Comparison of ENCODE assay signal across 1 cellular context in the genomic region with DNA sequence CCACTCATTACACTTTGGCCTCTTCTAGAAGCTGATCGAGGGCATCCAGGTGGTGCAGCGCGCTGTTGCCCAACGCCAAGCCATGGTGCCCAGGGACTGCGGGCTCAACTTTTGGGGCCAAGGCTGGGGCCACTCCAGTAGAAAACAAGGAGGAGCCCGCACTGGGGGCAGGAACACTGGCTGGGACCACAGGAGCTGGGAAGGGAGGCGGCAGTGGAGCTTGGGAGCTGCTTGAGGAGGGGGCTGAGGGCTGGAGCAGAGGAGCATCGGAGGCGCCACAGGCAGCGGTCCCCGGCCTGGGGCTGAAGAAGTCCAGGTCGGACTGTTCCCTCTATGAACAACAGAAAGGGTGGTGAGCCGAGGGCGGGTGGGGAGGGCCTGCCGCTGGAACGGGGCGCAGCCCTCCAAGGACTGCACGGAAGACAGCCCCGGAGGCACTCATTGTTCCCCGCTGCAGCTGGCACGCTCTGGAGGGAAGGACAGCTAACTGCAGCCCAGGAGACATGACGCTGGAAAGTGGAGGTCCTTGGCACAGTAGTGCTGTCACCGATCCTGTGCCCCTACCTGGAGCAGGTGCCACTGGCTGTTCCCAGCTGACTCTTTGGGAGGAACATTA.
TF ChIP-seq lines count a peak whose summit lies in the region.

No MANE protein-coding gene starts in this region.

TF ChIP-seq in HEK293, 187 proteins besides CTCF, POLR2A, EP300 and RAD21 (continued from another document):
- TF ChIP-seq, protein P1, sequence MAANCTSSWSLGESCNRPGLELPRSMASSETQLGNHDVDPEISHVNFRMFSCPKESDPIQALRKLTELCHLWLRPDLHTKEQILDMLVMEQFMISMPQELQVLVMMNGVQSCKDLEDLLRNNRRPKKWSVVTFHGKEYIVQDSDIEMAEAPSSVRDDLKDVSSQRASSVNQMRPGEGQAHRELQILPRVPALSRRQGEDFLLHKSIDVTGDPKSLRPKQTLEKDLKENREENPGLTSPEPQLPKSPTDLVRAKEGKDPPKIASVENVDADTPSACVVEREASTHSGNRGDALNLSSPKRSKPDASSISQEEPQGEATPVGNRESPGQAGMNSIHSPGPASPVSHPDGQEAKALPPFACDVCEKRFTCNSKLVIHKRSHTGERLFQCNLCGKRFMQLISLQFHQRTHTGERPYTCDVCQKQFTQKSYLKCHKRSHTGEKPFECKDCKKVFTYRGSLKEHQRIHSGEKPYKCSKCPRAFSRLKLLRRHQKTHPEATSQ (tag by site-specific recombination; IDR thresholded peaks at IDR 0.05): no peak
- TF ChIP-seq REPIN1 (tag by site-specific recombination; IDR thresholded peaks at IDR 0.05; ENCODE audit: low read depth): no peak
- TF ChIP-seq ZNF548 (tag by site-specific recombination; IDR thresholded peaks at IDR 0.05): no peak
- TF ChIP-seq YY1 (tag by site-specific recombination; IDR thresholded peaks at IDR 0.05): no peak
- peak; percentile 38 for TF ChIP-seq ZNF335 (tag by site-specific recombination; conservative IDR thresholded peaks at IDR 0.05)
- TF ChIP-seq, protein P2, sequence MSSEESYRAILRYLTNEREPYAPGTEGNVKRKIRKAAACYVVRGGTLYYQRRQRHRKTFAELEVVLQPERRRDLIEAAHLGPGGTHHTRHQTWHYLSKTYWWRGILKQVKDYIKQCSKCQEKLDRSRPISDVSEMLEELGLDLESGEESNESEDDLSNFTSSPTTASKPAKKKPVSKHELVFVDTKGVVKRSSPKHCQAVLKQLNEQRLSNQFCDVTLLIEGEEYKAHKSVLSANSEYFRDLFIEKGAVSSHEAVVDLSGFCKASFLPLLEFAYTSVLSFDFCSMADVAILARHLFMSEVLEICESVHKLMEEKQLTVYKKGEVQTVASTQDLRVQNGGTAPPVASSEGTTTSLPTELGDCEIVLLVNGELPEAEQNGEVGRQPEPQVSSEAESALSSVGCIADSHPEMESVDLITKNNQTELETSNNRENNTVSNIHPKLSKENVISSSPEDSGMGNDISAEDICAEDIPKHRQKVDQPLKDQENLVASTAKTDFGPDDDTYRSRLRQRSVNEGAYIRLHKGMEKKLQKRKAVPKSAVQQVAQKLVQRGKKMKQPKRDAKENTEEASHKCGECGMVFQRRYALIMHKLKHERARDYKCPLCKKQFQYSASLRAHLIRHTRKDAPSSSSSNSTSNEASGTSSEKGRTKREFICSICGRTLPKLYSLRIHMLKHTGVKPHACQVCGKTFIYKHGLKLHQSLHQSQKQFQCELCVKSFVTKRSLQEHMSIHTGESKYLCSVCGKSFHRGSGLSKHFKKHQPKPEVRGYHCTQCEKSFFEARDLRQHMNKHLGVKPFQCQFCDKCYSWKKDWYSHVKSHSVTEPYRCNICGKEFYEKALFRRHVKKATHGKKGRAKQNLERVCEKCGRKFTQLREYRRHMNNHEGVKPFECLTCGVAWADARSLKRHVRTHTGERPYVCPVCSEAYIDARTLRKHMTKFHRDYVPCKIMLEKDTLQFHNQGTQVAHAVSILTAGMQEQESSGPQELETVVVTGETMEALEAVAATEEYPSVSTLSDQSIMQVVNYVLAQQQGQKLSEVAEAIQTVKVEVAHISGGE (tag by site-specific recombination; conservative IDR thresholded peaks at IDR 0.05; ENCODE audit: low read depth): no peak
- TF ChIP-seq ZBTB17 (tag by site-specific recombination; IDR thresholded peaks at IDR 0.05): no peak
- TF ChIP-seq, protein P3, sequence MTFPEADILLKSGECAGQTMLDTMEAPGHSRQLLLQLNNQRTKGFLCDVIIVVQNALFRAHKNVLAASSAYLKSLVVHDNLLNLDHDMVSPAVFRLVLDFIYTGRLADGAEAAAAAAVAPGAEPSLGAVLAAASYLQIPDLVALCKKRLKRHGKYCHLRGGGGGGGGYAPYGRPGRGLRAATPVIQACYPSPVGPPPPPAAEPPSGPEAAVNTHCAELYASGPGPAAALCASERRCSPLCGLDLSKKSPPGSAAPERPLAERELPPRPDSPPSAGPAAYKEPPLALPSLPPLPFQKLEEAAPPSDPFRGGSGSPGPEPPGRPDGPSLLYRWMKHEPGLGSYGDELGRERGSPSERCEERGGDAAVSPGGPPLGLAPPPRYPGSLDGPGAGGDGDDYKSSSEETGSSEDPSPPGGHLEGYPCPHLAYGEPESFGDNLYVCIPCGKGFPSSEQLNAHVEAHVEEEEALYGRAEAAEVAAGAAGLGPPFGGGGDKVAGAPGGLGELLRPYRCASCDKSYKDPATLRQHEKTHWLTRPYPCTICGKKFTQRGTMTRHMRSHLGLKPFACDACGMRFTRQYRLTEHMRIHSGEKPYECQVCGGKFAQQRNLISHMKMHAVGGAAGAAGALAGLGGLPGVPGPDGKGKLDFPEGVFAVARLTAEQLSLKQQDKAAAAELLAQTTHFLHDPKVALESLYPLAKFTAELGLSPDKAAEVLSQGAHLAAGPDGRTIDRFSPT (tag by site-specific recombination; IDR thresholded peaks at IDR 0.05): 0 out of 2 replicates have a peak, but pooled peaks have one; percentile 30
- no peak for TF ChIP-seq ZNF2 (tag by site-specific recombination; IDR thresholded peaks at IDR 0.05)
- TF ChIP-seq ZNF624 (tag by site-specific recombination; IDR thresholded peaks at IDR 0.05): no peak
